29 cellular contexts compared by ENCODE assay signal in the genomic region with DNA sequence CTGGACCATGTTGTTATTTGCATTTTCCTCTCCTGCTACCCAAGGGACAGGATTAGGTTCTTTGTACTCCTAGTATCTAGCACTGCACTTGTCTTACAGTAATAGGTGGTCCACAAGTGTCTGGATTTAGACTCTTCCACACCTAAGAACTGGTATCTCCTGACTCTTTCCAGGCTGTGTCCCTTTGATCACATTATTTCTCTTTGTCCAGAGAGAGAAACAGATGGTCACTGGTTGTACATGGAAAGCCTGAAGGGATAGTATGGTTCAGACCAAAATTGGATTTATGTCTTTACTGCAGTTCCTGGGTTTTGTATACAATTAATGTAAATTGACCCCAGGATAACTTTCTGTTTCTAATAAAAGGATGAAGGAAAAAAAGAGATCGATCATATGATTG.
DNase-seq lines count a peak whose midpoint lies in the region; ATAC-seq and TF ChIP-seq lines count a peak whose summit lies in the region.
"Had no signal": no experiment of that assay in that cellular context is flagged by ENCODE, and none has a peak within 500 bp of the region (broad histone marks: within the 10 kb centered on the region; RNA-seq: fewer than 3 reads in every experiment).

No MANE protein-coding gene starts in this region.

- no peak overlapping the region for H3K4me3 ChIP-seq in CD8-positive, alpha-beta memory T cell (ENCODE audit: low read length)
- H3K4me3 ChIP-seq in RWPE2 (ENCODE audit: severe bottlenecking) = no peak overlapping the region
- no peak overlapping the region for H3K4me3 ChIP-seq in stomach
- H3K4me3 ChIP-seq in suprapubic skin = no peak overlapping the region
- H3K4me3 ChIP-seq: cardiac muscle cell, GM12878, HAP-1, pancreas, sigmoid colon, upper lobe of right lung had no signal

- no peaks in the 10 kb centered on the region for H3K27me3 ChIP-seq in CD8-positive, alpha-beta memory T cell (ENCODE audit: insufficient read depth, low read length, poor library complexity, severe bottlenecking)
- no peaks in the 10 kb centered on the region for H3K27me3 ChIP-seq in RWPE2 (ENCODE audit: insufficient read depth, poor library complexity, severe bottlenecking)
- H3K27me3 ChIP-seq in stomach = no peaks in the 10 kb centered on the region
- H3K27me3 ChIP-seq in suprapubic skin = no peaks in the 10 kb centered on the region
- H3K27me3 ChIP-seq: cardiac muscle cell, pancreas, sigmoid colon, upper lobe of right lung had no signal

- CTCF ChIA-PET in CD8-positive, alpha-beta memory T cell (lab: Charles Lee) = interaction anchor here (1.2 to 1.3 kb wide), 2 partner anchors 9 to 65 kb away, joined by 3 to 4 read pairs; no protein-coding TSS in a partner anchor

- in situ Hi-C loops in ACHN (cut with HindIII; ENCODE audit: low pct_ligation_motif_present, low pct_unique_long_range_greater_than_20kb, low sequenced_read_pairs) = no loop called here

- no peak overlapping the region for H3K27ac ChIP-seq in CD8-positive, alpha-beta memory T cell (ENCODE audit: low read depth, low read length)
- H3K27ac ChIP-seq in RWPE2 (ENCODE audit: poor library complexity, severe bottlenecking) = peak overlapping the region; percentile 83
- peak overlapping the region in 3 of 5 donors; percentile 10 to 54 (median 41) for H3K27ac ChIP-seq in stomach
- H3K27ac ChIP-seq in suprapubic skin = no peak overlapping the region
- H3K27ac ChIP-seq: cardiac muscle cell, epithelial cell of prostate, pancreas, RWPE1, upper lobe of right lung, VCaP had no signal

- no peak for TF ChIP-seq EP300 in stomach (IDR thresholded peaks at IDR 0.05)
- TF ChIP-seq EP300 in suprapubic skin (IDR thresholded peaks at IDR 0.05) = no peak

- 65 to 78% (median 68%) methylated on average over 1 of the region's 1 CpG for WGBS in stomach, 5 donors
- WGBS in suprapubic skin = 69% methylated on average over 1 of the region's 1 CpG

- POLR2A ChIA-PET in CD8-positive, alpha-beta memory T cell (lab: Charles Lee) = interaction anchor here (1.3 kb wide), 1 partner anchor 65 kb away, joined by 3 read pairs; no protein-coding TSS in a partner anchor

- ATAC-seq in RWPE2 (ENCODE audit: low read depth) = no peak
- no peak for ATAC-seq in GM21367 (IDR thresholded peaks at IDR 0.05; ENCODE audit: unreplicated experiment)
- ATAC-seq: activated CD8-positive, alpha-beta memory T cell treated with anti-CD3 and anti-CD28 coated beads, Interleukin-2, amount 10 ng/mL, durations not matched to agents 7 days and 5 days; pancreas had no signal

- no peaks in the 10 kb centered on the region for H3K36me3 Mint-ChIP-seq in CD8-positive, alpha-beta memory T cell
- H3K36me3 Mint-ChIP-seq in endothelial cell (ENCODE audit: low read depth, unreplicated experiment) = no peaks in the 10 kb centered on the region

- H3K4me1 Mint-ChIP-seq in CD8-positive, alpha-beta memory T cell = peaks cover 26 to 52% (median 27%) of the 10 kb centered on the region in 3 donors
- peaks cover 39% of the 10 kb centered on the region for H3K4me1 Mint-ChIP-seq in endothelial cell (ENCODE audit: unreplicated experiment)

- H3K4me3 Mint-ChIP-seq in CD8-positive, alpha-beta memory T cell = no peak overlapping the region
- no peak overlapping the region for H3K4me3 Mint-ChIP-seq in endothelial cell (ENCODE audit: unreplicated experiment)
- H3K4me3 Mint-ChIP-seq: activated CD4-positive, alpha-beta T cell treated with anti-CD3 and anti-CD28 coated beads, Interleukin-2, amount 10 ng/mL, durations not matched to agents 24 days and 14 days; activated CD8-positive, alpha-beta memory T cell treated with anti-CD3 and anti-CD28 coated beads, Interleukin-2, amount 10 ng/mL, durations not matched to agents 7 days and 5 days; mesothelial cell of epicardium; nephron; stimulated activated naive CD8-positive, alpha-beta T cell treated with anti-CD3 and anti-CD28 coated beads, Interleukin-15, Interleukin-2, amounts not matched to agents 100 ng/mL and 50 ng/mL, for 24 hours had no signal

- peaks cover 8% of the 10 kb centered on the region for H3K4me1 ChIP-seq in CD8-positive, alpha-beta memory T cell (ENCODE audit: insufficient read depth, low read length)
- H3K4me1 ChIP-seq in RWPE2 (ENCODE audit: insufficient read depth, poor library complexity, severe bottlenecking) (peaks cover 26% of the 10 kb centered on the region), stomach (peaks cover 0 to 54% (median 30%) of the 10 kb centered on the region in 4 donors), suprapubic skin (no peaks in the 10 kb centered on the region)

- intact Hi-C loops in stomach (cut with DNase I; ENCODE audit: low total_unique reads) = no loop called here

- no peaks in the 10 kb centered on the region for H3K9me3 ChIP-seq in CD8-positive, alpha-beta memory T cell (ENCODE audit: low read length)
- H3K9me3 ChIP-seq in RWPE2 (ENCODE audit: severe bottlenecking) (no peaks in the 10 kb centered on the region), stomach (no peaks in the 10 kb centered on the region), suprapubic skin (no peaks in the 10 kb centered on the region)
- H3K9me3 ChIP-seq: HAP-1, pancreas, sigmoid colon, upper lobe of right lung had no signal

- TF ChIP-seq CTCF in RWPE2 (IDR thresholded peaks at IDR 0.05; ENCODE audit: poor library complexity, severe bottlenecking) (no peak), endothelial cell (IDR thresholded peaks at IDR 0.05; ENCODE audit: unreplicated experiment) (no peak), stomach (IDR thresholded peaks at IDR 0.05) (no peak), suprapubic skin (IDR thresholded peaks at IDR 0.05) (no peak)

- no peaks in the 10 kb centered on the region for H3K27me3 Mint-ChIP-seq in CD8-positive, alpha-beta memory T cell
- peaks cover 2% of the 10 kb centered on the region for H3K27me3 Mint-ChIP-seq in endothelial cell (ENCODE audit: unreplicated experiment)
- H3K27me3 Mint-ChIP-seq: activated CD4-positive, alpha-beta T cell treated with anti-CD3 and anti-CD28 coated beads, Interleukin-2, amount 10 ng/mL, durations not matched to agents 24 days and 14 days; activated CD8-positive, alpha-beta memory T cell treated with anti-CD3 and anti-CD28 coated beads, Interleukin-2, amount 10 ng/mL, durations not matched to agents 7 days and 5 days; stimulated activated naive CD8-positive, alpha-beta T cell treated with anti-CD3 and anti-CD28 coated beads, Interleukin-15, Interleukin-2, amounts not matched to agents 100 ng/mL and 50 ng/mL, for 24 hours had no signal

- no peak for DNase-seq in CD8-positive, alpha-beta memory T cell
- DNase-seq in RWPE2 (ENCODE audit: low spot score) (no peak), endothelial cell (ENCODE audit: low spot score) (no peak), stomach (no peak), suprapubic skin (ENCODE audit: low spot score in 2 of 2) (no peak), ACHN (no peak)
- DNase-seq in stimulated activated CD4-positive, alpha-beta T cell treated with anti-CD3 and anti-CD28 coated beads, Interleukin-15, amount 100 ng/mL, for 24 hours = no peak
- DNase-seq: activated CD4-positive, alpha-beta T cell treated with anti-CD3 and anti-CD28 coated beads, Interleukin-2, amount 10 ng/mL, durations not matched to agents 24 days and 14 days; activated CD8-positive, alpha-beta memory T cell treated with anti-CD3 and anti-CD28 coated beads, Interleukin-2, amount 10 ng/mL, durations not matched to agents 7 days and 5 days; activated naive CD4-positive, alpha-beta T cell treated with anti-CD3 and anti-CD28 coated beads, Interleukin-2, amount 50 U/mL, for 16 hours; anterior cingulate cortex; Calu3; Karpas-422; NCI-H1048; NCI-H187; NCI-H526; pancreas; sigmoid colon; upper lobe of right lung had no signal

- H3K9me3 Mint-ChIP-seq in CD8-positive, alpha-beta memory T cell = no peaks in the 10 kb centered on the region
- H3K9me3 Mint-ChIP-seq in endothelial cell (ENCODE audit: unreplicated experiment) = no peaks in the 10 kb centered on the region
- H3K9me3 Mint-ChIP-seq: activated CD4-positive, alpha-beta T cell treated with anti-CD3 and anti-CD28 coated beads, Interleukin-2, amount 10 ng/mL, durations not matched to agents 24 days and 14 days; nephron; stimulated activated naive CD8-positive, alpha-beta T cell treated with anti-CD3 and anti-CD28 coated beads, Interleukin-15, Interleukin-2, amounts not matched to agents 100 ng/mL and 50 ng/mL, for 24 hours had no signal

- TF ChIP-seq POLR2A in stomach (IDR thresholded peaks at IDR 0.05) (no peak), suprapubic skin (IDR thresholded peaks at IDR 0.05) (no peak)

- H3K36me3 ChIP-seq in CD8-positive, alpha-beta memory T cell (ENCODE audit: insufficient read depth, low read length) = no peaks in the 10 kb centered on the region
- H3K36me3 ChIP-seq in RWPE2 (ENCODE audit: low read depth) (no peaks in the 10 kb centered on the region), stomach (no peaks in the 10 kb centered on the region), suprapubic skin (no peaks in the 10 kb centered on the region)
- H3K36me3 ChIP-seq: cardiac muscle cell, HAP-1, pancreas, sigmoid colon, upper lobe of right lung had no signal

- H3K27ac Mint-ChIP-seq in CD8-positive, alpha-beta memory T cell = peak overlapping the region in 5 of 8 donors; percentile 22 to 61 (median 48)
- peak overlapping the region; percentile 36 for H3K27ac Mint-ChIP-seq in endothelial cell (ENCODE audit: unreplicated experiment)
- H3K27ac Mint-ChIP-seq: activated CD4-positive, alpha-beta T cell treated with anti-CD3 and anti-CD28 coated beads, Interleukin-2, amount 10 ng/mL, durations not matched to agents 24 days and 14 days; mesothelial cell of epicardium; stimulated activated naive CD8-positive, alpha-beta T cell treated with anti-CD3 and anti-CD28 coated beads, Interleukin-15, Interleukin-2, amounts not matched to agents 100 ng/mL and 50 ng/mL, for 24 hours had no signal

Comparison
In these comparisons a context has a peak if more than half of its experiments do, and no peak if none do; other contexts are left out.
1. H3K27ac ChIP-seq: peak in RWPE2 (single experiment) and stomach (3 of 5); none in CD8-positive, alpha-beta memory T cell (single experiment) and suprapubic skin (single experiment).